Comparison of ENCODE assay signal across 16 cellular contexts in genomic region chr12:62789856-62790255, GRCh38.
"Had no signal": no experiment of that assay in that cellular context is flagged by ENCODE, and none has a peak within 500 bp of the region (broad histone marks: within the 10 kb centered on the region; RNA-seq: fewer than 3 reads in every experiment).

No MANE protein-coding gene starts in this region.

- H3K4me3 ChIP-seq: testis, upper lobe of right lung had no signal

- H3K4me1 Mint-ChIP-seq: immature natural killer cell; natural killer cell; stimulated activated memory B cell treated with anti-CD40 and anti-IgM and Interleukin-4, amounts not matched to agents 10 μg/mL and 1 μg/mL and 100 μg/mL, for 72 hours had no signal

- H3K36me3 ChIP-seq: upper lobe of right lung had no signal

- H3K27ac Mint-ChIP-seq: immature natural killer cell; natural killer cell; progenitor cell of endocrine pancreas; stimulated activated memory B cell treated with anti-CD40 and anti-IgM and Interleukin-4, amounts not matched to agents 10 μg/mL and 1 μg/mL and 100 μg/mL, for 72 hours; T-helper 1 cell treated with Interleukin-12 subunit alpha and Interleukin-12 subunit beta and Interleukin-4 antibody, amounts not matched to agents 30 μg/mL and 1 μg/mL, for 36 hours had no signal

- H3K36me3 Mint-ChIP-seq: immature natural killer cell; natural killer cell; stimulated activated memory B cell treated with anti-CD40 and anti-IgM and Interleukin-4, amounts not matched to agents 10 μg/mL and 1 μg/mL and 100 μg/mL, for 72 hours had no signal

- H3K27ac ChIP-seq: testis, upper lobe of right lung, VCaP had no signal

- H3K4me3 Mint-ChIP-seq: immature natural killer cell; natural killer cell; stimulated activated memory B cell treated with anti-CD40 and anti-IgM and Interleukin-4, amounts not matched to agents 10 μg/mL and 1 μg/mL and 100 μg/mL, for 72 hours; T-helper 1 cell treated with Interleukin-12 subunit alpha and Interleukin-12 subunit beta and Interleukin-4 antibody, amounts not matched to agents 30 μg/mL and 1 μg/mL, for 36 hours had no signal

- H3K9me3 ChIP-seq: testis, upper lobe of right lung had no signal

- ATAC-seq: natural killer cell; sciatic nerve; stimulated activated memory B cell treated with anti-CD40 and anti-IgM and Interleukin-4, amounts not matched to agents 10 μg/mL and 1 μg/mL and 100 μg/mL, for 72 hours; upper lobe of right lung had no signal

- H3K27me3 ChIP-seq: testis, upper lobe of right lung had no signal

- DNase-seq: activated CD4-positive, alpha-beta T cell treated with anti-CD3 and anti-CD28 coated beads for 1 hour; activated CD8-positive, alpha-beta memory T cell treated with anti-CD3 and anti-CD28 coated beads, Interleukin-2, amount 50 U/mL, for 48 hours; activated effector memory CD4-positive, alpha-beta T cell treated with Interleukin-2 at 50 U/mL for 16 hours; activated naive CD4-positive, alpha-beta T cell treated with anti-CD3 and anti-CD28 coated beads, Interleukin-2, amount 50 U/mL, for 16 hours; activated T-cell treated with anti-CD3 and anti-CD28 coated beads, Interleukin-2, amount 50 U/mL, for 48 hours; immature natural killer cell; kidney glomerular epithelial cell; natural killer cell; stimulated activated CD4-positive, alpha-beta T cell treated with anti-CD3 and anti-CD28 coated beads, Interleukin-4, amount 100 ng/mL, for 24 hours; testis; upper lobe of right lung had no signal

- H3K9me3 Mint-ChIP-seq: immature natural killer cell; natural killer cell; stimulated activated memory B cell treated with anti-CD40 and anti-IgM and Interleukin-4, amounts not matched to agents 10 μg/mL and 1 μg/mL and 100 μg/mL, for 72 hours; T-helper 1 cell treated with Interleukin-12 subunit alpha and Interleukin-12 subunit beta and Interleukin-4 antibody, amounts not matched to agents 30 μg/mL and 1 μg/mL, for 36 hours had no signal
